Comparison of ENCODE assay signal across 8 cellular contexts in genomic region chr16:88452485-88453216, GRCh38. TPM values are rescaled to one million over a fixed set of nuclear protein-coding genes. Genes with fewer than 3 reads are reported as not detected.
A peak's percentile ranks its signal among the peaks of the same experiment; 100 is the strongest.
DNase-seq lines count a peak whose midpoint lies in the region; ATAC-seq and TF ChIP-seq lines count a peak whose summit lies in the region.

No MANE protein-coding gene starts in this region.

- H3K79me2 ChIP-seq in smooth muscle cell (ENCODE audit: low read depth) = no peaks in the 10 kb centered on the region

- H4K20me1 ChIP-seq in smooth muscle cell (ENCODE audit: low read depth) = peaks cover 40% of the 10 kb centered on the region

- peak overlapping the region; percentile 53 for H2AFZ ChIP-seq in smooth muscle cell (ENCODE audit: low read depth)

- peaks cover 16% of the 10 kb centered on the region for H3K4me1 ChIP-seq in smooth muscle cell (ENCODE audit: low read depth)

- H3K4me3 ChIP-seq in cardiac fibroblast (replicated peaks in 1 of 2; ENCODE audit: low read depth in 2 of 2, low read length in 2 of 2) = peak overlapping the region; percentile 64 to 65
- peak overlapping the region; percentile 65 for H3K4me3 ChIP-seq in smooth muscle cell

- H3K4me1 Mint-ChIP-seq in WTC11 = peaks cover 8% of the 10 kb centered on the region
- H3K4me1 Mint-ChIP-seq in immature natural killer cell = peaks cover 28% of the 10 kb centered on the region in 2 donors

- H3K9ac ChIP-seq in smooth muscle cell (ENCODE audit: low read depth) = no peak overlapping the region

- peak overlapping the region; percentile 71 for H3K4me2 ChIP-seq in smooth muscle cell

- no peak overlapping the region for H3K27ac Mint-ChIP-seq in WTC11
- H3K27ac Mint-ChIP-seq in immature natural killer cell = peak overlapping the region; percentile 69 to 93 (median 89)

- H3K27me3 Mint-ChIP-seq in WTC11 (ENCODE audit: low read depth) = peaks cover 60% of the 10 kb centered on the region
- H3K27me3 Mint-ChIP-seq in immature natural killer cell (ENCODE audit: low read depth in 3 of 3) = peaks cover 18 to 35% (median 19%) of the 10 kb centered on the region in 3 donors

- H3K9me3 Mint-ChIP-seq in WTC11 (no peaks in the 10 kb centered on the region), immature natural killer cell (no peaks in the 10 kb centered on the region)

- DNase-seq in NCI-H524 (lab: John Stamatoyannopoulos, UW) (peak; percentile 82 to 86), NCI-H524 treated with DMSO at 0.1 percent for 48 hours (lab: John Stamatoyannopoulos, UW) (no peak), NCI-H2107 treated with DMSO at 0.1 percent for 48 hours (lab: John Stamatoyannopoulos, UW; ENCODE audit: unreplicated experiment) (peak; percentile 52), WTC11 (ENCODE audit: low spot score) (peak; percentile 99), cardiac fibroblast (ENCODE audit: low read depth in 2 of 2) (peak; percentile 96 to 97), immature natural killer cell (peak; percentile 99 to 100 (median 99)), smooth muscle cell (lab: John Stamatoyannopoulos, UW; ENCODE audit: unreplicated experiment) (peak; percentile 99)

- H3K27ac ChIP-seq in smooth muscle cell (ENCODE audit: low read depth) = no peak overlapping the region

- H3K9me3 ChIP-seq in smooth muscle cell (replicated peaks; ENCODE audit: low read depth) = no peaks in the 10 kb centered on the region

- H3K36me3 Mint-ChIP-seq in WTC11 = no peaks in the 10 kb centered on the region
- no peaks in the 10 kb centered on the region for H3K36me3 Mint-ChIP-seq in immature natural killer cell

- POLR2A ChIA-PET in WTC11 (lab: Charles Lee) = interaction anchor here (1.0 kb wide), 1 partner anchor 9 kb away, joined by 3 read pairs; no protein-coding TSS in a partner anchor

- CTCF ChIA-PET in WTC11 (lab: Charles Lee) = interaction anchor here (0.6 to 1.9 kb wide), 13 partner anchors 9 to 181 kb away, joined by 3 to 13 read pairs (median 4); no protein-coding TSS in a partner anchor

- ATAC-seq in HG03039 (IDR thresholded peaks at IDR 0.05; ENCODE audit: unreplicated experiment) (peak; percentile 62), WTC11 (peak; percentile 84)

- WGBS in smooth muscle cell (ENCODE audit: low lambda C conversion rate) = 19% methylated on average over 22 of the region's 72 CpGs

- H3K4me3 Mint-ChIP-seq in WTC11 = peak overlapping the region; percentile 67
- H3K4me3 Mint-ChIP-seq in immature natural killer cell = peak overlapping the region; percentile 82 to 88 (median 84)

- H3K27me3 ChIP-seq in smooth muscle cell (ENCODE audit: low read depth) = no peaks in the 10 kb centered on the region

- H3K36me3 ChIP-seq in smooth muscle cell (ENCODE audit: low read depth) = no peaks in the 10 kb centered on the region

- H3F3A ChIP-seq in smooth muscle cell (ENCODE audit: low read depth) = no peaks in the 10 kb centered on the region

- TF ChIP-seq CTCF in WTC11 (IDR thresholded peaks at IDR 0.05) (no peak), cardiac fibroblast (IDR thresholded peaks at IDR 0.05; ENCODE audit: low read depth, low read length) (no peak), smooth muscle cell (IDR thresholded peaks at IDR 0.05; ENCODE audit: borderline replicate concordance, insufficient read depth, poor library complexity, severe bottlenecking) (no peak)

TF ChIP-seq in WTC11, 78 proteins besides CTCF, POLR2A, EP300 and RAD21 (continues in another document):
- TF ChIP-seq TEAD1 (CRISPR knock-in tag; IDR thresholded peaks at IDR 0.05) (peak; percentile 98), ZBTB43 (CRISPR knock-in tag; IDR thresholded peaks at IDR 0.05) (peak; percentile 96), RELA (CRISPR knock-in tag; IDR thresholded peaks at IDR 0.05; ENCODE audit: borderline replicate concordance) (peak; percentile 96), IRF1 (CRISPR knock-in tag; IDR thresholded peaks at IDR 0.05) (peak; percentile 91), JAZF1 (CRISPR knock-in tag; IDR thresholded peaks at IDR 0.05) (no peak), ATF1 (CRISPR knock-in tag; IDR thresholded peaks at IDR 0.05) (peak; percentile 90), GRHL2 (CRISPR knock-in tag; IDR thresholded peaks at IDR 0.05; ENCODE audit: insufficient replicate concordance, severe bottlenecking) (no peak), SMAD3 (CRISPR knock-in tag; IDR thresholded peaks at IDR 0.05; ENCODE audit: borderline replicate concordance) (peak; percentile 95), NR1H2 (CRISPR knock-in tag; IDR thresholded peaks at IDR 0.05) (0 out of 2 replicates have a peak, but pooled peaks have one; percentile 66), ETV6 (CRISPR knock-in tag; IDR thresholded peaks at IDR 0.05) (peak; percentile 98), CBFB (CRISPR knock-in tag; IDR thresholded peaks at IDR 0.05; ENCODE audit: low read depth) (peak; percentile 70; the same call in 1 of the 2 replicates), ZNF232 (CRISPR knock-in tag; IDR thresholded peaks at IDR 0.05) (peak; percentile 97), ZBTB21 (CRISPR knock-in tag; IDR thresholded peaks at IDR 0.05; ENCODE audit: borderline replicate concordance) (no peak), AFF4 (CRISPR knock-in tag; IDR thresholded peaks at IDR 0.05; ENCODE audit: borderline replicate concordance) (no peak), CREB1 (CRISPR knock-in tag; IDR thresholded peaks at IDR 0.05) (peak; percentile 97), FOXP1 (CRISPR knock-in tag; IDR thresholded peaks at IDR 0.05; ENCODE audit: borderline replicate concordance) (peak; percentile 99), HMGXB4 (CRISPR knock-in tag; IDR thresholded peaks at IDR 0.05) (peak; percentile 85; the same call in 1 of the 2 replicates), SP1 (CRISPR knock-in tag; conservative IDR thresholded peaks at IDR 0.05) (peak; percentile 97), NR2C2 (CRISPR knock-in tag; IDR thresholded peaks at IDR 0.05) (peak; percentile 64; the same call in 1 of the 2 replicates)

RNA-seq across cellular contexts. Expression of gene ZFPM1, which starts 0.4 kb away (rescaled TPM):
- 8.1 to 9.3 TPM (median 8.5 TPM) in 3 replicates for total RNA-seq in WTC11 (2021)
- under 1 TPM in 2 of 3 donors, not detected in 1; 0.14 to 0.75 TPM for polyA plus RNA-seq in immature natural killer cell
- total RNA-seq in smooth muscle cell = 0.99 and 1.2 TPM in 2 replicates
- 4.9 and 6.6 TPM in 2 replicates for polyA plus RNA-seq in smooth muscle cell
